ENCODE assay signal across 18 cellular contexts in the genomic region with DNA sequence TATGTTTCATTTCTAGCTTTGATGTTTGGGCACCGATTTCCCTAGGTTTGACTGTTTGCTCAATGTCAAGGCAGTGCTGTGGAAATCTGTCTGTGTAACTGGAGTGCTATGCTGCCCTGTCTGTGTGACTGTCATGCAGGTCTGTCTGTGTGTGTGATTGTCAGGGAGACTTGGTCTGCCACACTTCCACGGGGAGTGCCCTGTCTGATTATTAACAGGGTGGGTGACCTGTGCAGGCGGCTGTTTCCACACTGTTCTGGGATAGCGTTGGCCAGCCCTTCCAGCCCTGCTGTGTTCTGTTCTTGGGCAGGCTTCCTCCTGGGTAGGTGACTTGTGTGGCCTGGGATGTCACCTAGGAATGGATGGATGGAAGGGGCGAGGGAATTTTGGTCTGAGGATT.
"Had no signal": no experiment of that assay in that cellular context is flagged by ENCODE, and none has a peak within 500 bp of the region (broad histone marks: within the 10 kb centered on the region; RNA-seq: fewer than 3 reads in every experiment).

No MANE protein-coding gene starts in this region.

- H3K36me3 Mint-ChIP-seq: immature natural killer cell had no signal

- H3K9me3 ChIP-seq: body of pancreas, lower lobe of right lung, psoas muscle, sigmoid colon, spleen, uterus had no signal

- H3K4me1 Mint-ChIP-seq: activated CD4-positive, alpha-beta T cell treated with anti-CD3 and anti-CD28 coated beads, Interleukin-2, amount 10 ng/mL, durations not matched to agents 7 days and 5 days; central memory CD8-positive, alpha-beta T cell; immature natural killer cell had no signal

- H3K4me3 Mint-ChIP-seq: activated CD4-positive, alpha-beta T cell treated with anti-CD3 and anti-CD28 coated beads, Interleukin-2, amount 10 ng/mL, durations not matched to agents 7 days and 5 days; activated CD8-positive, alpha-beta T cell treated with anti-CD3 and anti-CD28 coated beads, Interleukin-2, amount 10 ng/mL, durations not matched to agents 7 days and 5 days; activated naive CD4-positive, alpha-beta T cell treated with anti-CD3 and anti-CD28 coated beads for 36 hours; activated T-cell treated with anti-CD3 and anti-CD28 coated beads, Interleukin-2, amount 50 U/mL, for 24 hours; central memory CD8-positive, alpha-beta T cell; immature natural killer cell; neural progenitor cell had no signal

- H3K4me3 ChIP-seq: body of pancreas, coronary artery, lower lobe of right lung, neural progenitor cell, psoas muscle, sigmoid colon, spleen, uterus had no signal

- H3K4me2 ChIP-seq: neural progenitor cell had no signal

- H3K36me3 ChIP-seq: lower lobe of right lung, neural progenitor cell, sigmoid colon, spleen, uterus had no signal

- H3K27ac ChIP-seq: body of pancreas, coronary artery, lower lobe of right lung, neural progenitor cell, psoas muscle, sigmoid colon, spleen, uterus had no signal

- H3K27me3 Mint-ChIP-seq: activated CD4-positive, alpha-beta T cell treated with anti-CD3 and anti-CD28 coated beads, Interleukin-2, amount 10 ng/mL, durations not matched to agents 7 days and 5 days had no signal

- H3K9ac ChIP-seq: neural progenitor cell had no signal

- H3K27ac Mint-ChIP-seq: activated CD4-positive, alpha-beta T cell treated with anti-CD3 and anti-CD28 coated beads, Interleukin-2, amount 10 ng/mL, durations not matched to agents 7 days and 5 days; activated CD8-positive, alpha-beta T cell treated with anti-CD3 and anti-CD28 coated beads, Interleukin-2, amount 10 ng/mL, durations not matched to agents 7 days and 5 days; activated naive CD4-positive, alpha-beta T cell treated with anti-CD3 and anti-CD28 coated beads for 36 hours; activated T-cell treated with anti-CD3 and anti-CD28 coated beads, Interleukin-2, amount 50 U/mL, for 24 hours; immature natural killer cell; neural progenitor cell had no signal

- H3K4me1 ChIP-seq: body of pancreas, lower lobe of right lung, neural progenitor cell, sigmoid colon, spleen, uterus had no signal

- H3K9me3 Mint-ChIP-seq: activated CD4-positive, alpha-beta T cell treated with anti-CD3 and anti-CD28 coated beads, Interleukin-2, amount 10 ng/mL, durations not matched to agents 7 days and 5 days; activated naive CD4-positive, alpha-beta T cell treated with anti-CD3 and anti-CD28 coated beads for 36 hours; activated T-cell treated with anti-CD3 and anti-CD28 coated beads, Interleukin-2, amount 50 U/mL, for 24 hours; central memory CD8-positive, alpha-beta T cell; neural progenitor cell had no signal

- ATAC-seq: activated CD8-positive, alpha-beta T cell treated with anti-CD3 and anti-CD28 coated beads, Interleukin-2, amount 10 ng/mL, durations not matched to agents 7 days and 5 days; body of pancreas; lower lobe of right lung had no signal

- H3K27me3 ChIP-seq: body of pancreas, neural progenitor cell, sigmoid colon, uterus had no signal

- H2AFZ ChIP-seq: neural progenitor cell had no signal

- DNase-seq: activated CD4-positive, alpha-beta T cell treated with anti-CD3 and anti-CD28 coated beads, Interleukin-2, amount 10 ng/mL, durations not matched to agents 7 days and 5 days; activated CD8-positive, alpha-beta T cell treated with anti-CD3 and anti-CD28 coated beads, Interleukin-2, amount 10 ng/mL, durations not matched to agents 7 days and 5 days; activated naive CD4-positive, alpha-beta T cell treated with anti-CD3 and anti-CD28 coated beads for 36 hours; activated T-cell treated with anti-CD3 and anti-CD28 coated beads, Interleukin-2, amount 50 U/mL, for 24 hours; body of pancreas; head of caudate nucleus; immature natural killer cell; lower lobe of right lung; midbrain; psoas muscle; sigmoid colon; spleen; stimulated activated naive CD4-positive, alpha-beta T cell; T1000; uterus had no signal
